Comparison of ENCODE assay signal across 27 cellular contexts in genomic region chr7:1445341-1445740, GRCh38.
"Had no signal": no experiment of that assay in that cellular context is flagged by ENCODE, and none has a peak within 500 bp of the region (broad histone marks: within the 10 kb centered on the region; RNA-seq: fewer than 3 reads in every experiment).

No MANE protein-coding gene starts in this region.

- H3K27me3 ChIP-seq: body of pancreas, breast epithelium, Peyer's patch had no signal

- H3K9me3 ChIP-seq: body of pancreas, breast epithelium, Peyer's patch had no signal

- H3K27ac ChIP-seq: body of pancreas, breast epithelium, KMS-11, Peyer's patch, WERI-Rb-1 had no signal

- H3K4me3 ChIP-seq: body of pancreas, breast epithelium, Peyer's patch had no signal

- H3K4me2 ChIP-seq: KMS-11 had no signal

- H3K4me1 ChIP-seq: breast epithelium had no signal

- DNase-seq: activated CD4-positive, alpha-beta memory T cell treated with anti-CD3 and anti-CD28 coated beads, Interleukin-2, amount 10 ng/mL, durations not matched to agents 7 days and 5 days; activated CD4-positive, alpha-beta T cell treated with anti-CD3 and anti-CD28 coated beads for 1 hour; activated CD4-positive, alpha-beta T cell treated with anti-CD3 and anti-CD28 coated beads for 48 hours; activated CD4-positive, CD25-positive, alpha-beta regulatory T cell; activated CD8-positive, alpha-beta memory T cell treated with anti-CD3 and anti-CD28 coated beads for 24 hours; activated CD8-positive, alpha-beta memory T cell treated with anti-CD3 and anti-CD28 coated beads, Interleukin-2, amount 10 ng/mL, durations not matched to agents 7 days and 5 days; activated CD8-positive, alpha-beta memory T cell treated with anti-CD3 and anti-CD28 coated beads, Interleukin-2, amount 50 U/mL, for 48 hours; activated effector memory CD4-positive, alpha-beta T cell treated with Interleukin-2 at 50 U/mL for 16 hours; activated naive CD4-positive, alpha-beta T cell treated with anti-CD3 and anti-CD28 coated beads, Interleukin-2, amount 10 ng/mL, durations not matched to agents 7 days and 5 days; activated naive CD8-positive, alpha-beta T cell treated with anti-CD3 and anti-CD28 coated beads, Interleukin-2, amount 50 U/mL, for 24 hours; activated T-cell treated with anti-CD3 and anti-CD28 coated beads, Interleukin-2, amount 50 U/mL, for 48 hours; amniotic stem cell; body of pancreas; cerebellar nuclear complex; MM.1S; MV-4-11; NCI-H1092; NCI-H1436 treated with DMSO at 0.1 percent for 48 hours; NCI-H187; NCI-H2081; NCI-H2227 treated with DMSO at 0.1 percent for 48 hours; NCI-H446; NCI-H524; Peyer's patch; WERI-Rb-1 had no signal

- H3K36me3 ChIP-seq: breast epithelium, WERI-Rb-1 had no signal
